ENCODE assay signal across 2 cellular contexts in genomic region chr7:116429986-116430619, GRCh38.
TF ChIP-seq lines count a peak whose summit lies in the region.

No MANE protein-coding gene starts in this region.

TF ChIP-seq in K562, 482 proteins besides CTCF, POLR2A, EP300 and RAD21:
- TF ChIP-seq ZNF512 (tag; IDR thresholded peaks at IDR 0.05): 0 out of 2 replicates have a peak, but pooled peaks have one; percentile 15
- TF ChIP-seq, protein P1, sequence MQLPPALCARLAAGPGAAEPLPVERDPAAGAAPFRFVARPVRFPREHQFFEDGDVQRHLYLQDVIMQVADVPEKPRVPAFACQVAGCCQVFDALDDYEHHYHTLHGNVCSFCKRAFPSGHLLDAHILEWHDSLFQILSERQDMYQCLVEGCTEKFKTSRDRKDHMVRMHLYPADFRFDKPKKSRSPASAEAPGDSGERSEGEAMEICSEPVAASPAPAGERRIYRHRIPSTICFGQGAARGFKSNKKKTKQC (CRISPR knock-in tag; IDR thresholded peaks at IDR 0.05): no peak

TF ChIP-seq in SK-N-SH, 30 proteins besides CTCF, POLR2A, EP300 and RAD21 (continued from another document):
- TF ChIP-seq, protein P2, sequence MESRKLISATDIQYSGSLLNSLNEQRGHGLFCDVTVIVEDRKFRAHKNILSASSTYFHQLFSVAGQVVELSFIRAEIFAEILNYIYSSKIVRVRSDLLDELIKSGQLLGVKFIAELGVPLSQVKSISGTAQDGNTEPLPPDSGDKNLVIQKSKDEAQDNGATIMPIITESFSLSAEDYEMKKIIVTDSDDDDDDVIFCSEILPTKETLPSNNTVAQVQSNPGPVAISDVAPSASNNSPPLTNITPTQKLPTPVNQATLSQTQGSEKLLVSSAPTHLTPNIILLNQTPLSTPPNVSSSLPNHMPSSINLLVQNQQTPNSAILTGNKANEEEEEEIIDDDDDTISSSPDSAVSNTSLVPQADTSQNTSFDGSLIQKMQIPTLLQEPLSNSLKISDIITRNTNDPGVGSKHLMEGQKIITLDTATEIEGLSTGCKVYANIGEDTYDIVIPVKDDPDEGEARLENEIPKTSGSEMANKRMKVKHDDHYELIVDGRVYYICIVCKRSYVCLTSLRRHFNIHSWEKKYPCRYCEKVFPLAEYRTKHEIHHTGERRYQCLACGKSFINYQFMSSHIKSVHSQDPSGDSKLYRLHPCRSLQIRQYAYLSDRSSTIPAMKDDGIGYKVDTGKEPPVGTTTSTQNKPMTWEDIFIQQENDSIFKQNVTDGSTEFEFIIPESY (IDR thresholded peaks at IDR 0.05; ENCODE audit: borderline replicate concordance, low read depth): no peak
- TF ChIP-seq MAX (IDR thresholded peaks at IDR 0.05; ENCODE audit: low read depth): no peak
- no peak for TF ChIP-seq MXI1 (IDR thresholded peaks at IDR 0.05; ENCODE audit: low read depth, low read length)
